ENCODE assay signal across 1 cellular context in the genomic region with DNA sequence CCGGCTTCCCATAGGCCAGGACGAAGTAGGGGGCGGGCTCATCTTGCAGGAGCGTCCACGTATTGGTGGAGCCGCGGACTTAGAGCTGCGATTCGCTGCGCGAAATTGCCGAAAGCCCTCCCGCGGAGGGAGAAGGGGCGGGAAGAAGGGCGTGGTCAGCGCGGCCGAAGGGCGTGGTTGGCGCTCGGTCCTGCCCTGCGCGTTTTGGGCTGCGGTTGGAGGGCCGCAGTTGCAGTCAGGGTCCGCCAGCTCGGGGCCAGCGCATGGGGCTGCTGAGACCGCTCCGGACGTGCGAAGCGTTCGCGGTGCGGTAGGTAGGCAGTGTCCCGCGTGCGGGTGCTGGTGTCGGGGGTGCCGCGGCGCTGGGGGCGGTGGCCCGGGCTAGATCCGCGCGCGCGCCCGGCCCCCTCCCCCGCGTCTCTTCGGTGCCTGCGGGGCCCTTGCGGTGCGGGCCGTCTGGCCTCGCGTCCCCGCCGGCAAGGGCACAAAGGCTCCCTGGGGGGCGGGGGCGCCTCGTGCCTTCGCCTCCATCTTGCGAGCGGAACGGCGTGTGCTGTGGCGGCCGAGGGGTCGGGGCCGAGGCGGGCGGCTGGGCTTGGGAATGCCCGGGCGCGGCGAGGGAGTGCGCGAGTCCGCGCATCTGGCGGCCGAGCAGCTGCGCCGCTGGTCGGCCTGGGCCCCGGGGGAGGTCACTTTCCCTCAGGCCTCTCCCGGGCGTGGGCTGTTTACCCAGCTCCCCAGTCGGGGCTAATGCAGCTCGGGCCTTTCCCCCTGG.
TF ChIP-seq lines count a peak whose summit lies in the region.

A gene with protein sequence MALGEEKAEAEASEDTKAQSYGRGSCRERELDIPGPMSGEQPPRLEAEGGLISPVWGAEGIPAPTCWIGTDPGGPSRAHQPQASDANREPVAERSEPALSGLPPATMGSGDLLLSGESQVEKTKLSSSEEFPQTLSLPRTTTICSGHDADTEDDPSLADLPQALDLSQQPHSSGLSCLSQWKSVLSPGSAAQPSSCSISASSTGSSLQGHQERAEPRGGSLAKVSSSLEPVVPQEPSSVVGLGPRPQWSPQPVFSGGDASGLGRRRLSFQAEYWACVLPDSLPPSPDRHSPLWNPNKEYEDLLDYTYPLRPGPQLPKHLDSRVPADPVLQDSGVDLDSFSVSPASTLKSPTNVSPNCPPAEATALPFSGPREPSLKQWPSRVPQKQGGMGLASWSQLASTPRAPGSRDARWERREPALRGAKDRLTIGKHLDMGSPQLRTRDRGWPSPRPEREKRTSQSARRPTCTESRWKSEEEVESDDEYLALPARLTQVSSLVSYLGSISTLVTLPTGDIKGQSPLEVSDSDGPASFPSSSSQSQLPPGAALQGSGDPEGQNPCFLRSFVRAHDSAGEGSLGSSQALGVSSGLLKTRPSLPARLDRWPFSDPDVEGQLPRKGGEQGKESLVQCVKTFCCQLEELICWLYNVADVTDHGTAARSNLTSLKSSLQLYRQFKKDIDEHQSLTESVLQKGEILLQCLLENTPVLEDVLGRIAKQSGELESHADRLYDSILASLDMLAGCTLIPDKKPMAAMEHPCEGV (plus strand): TSS at position 202 of the 775 bp plus-strand sequence. CDS start 13,029 bp downstream, outside the sequence.

TF ChIP-seq in GM12878, 131 proteins besides CTCF, POLR2A, EP300 and RAD21 (continued from another document and continues in another):
- TF ChIP-seq, protein P1, sequence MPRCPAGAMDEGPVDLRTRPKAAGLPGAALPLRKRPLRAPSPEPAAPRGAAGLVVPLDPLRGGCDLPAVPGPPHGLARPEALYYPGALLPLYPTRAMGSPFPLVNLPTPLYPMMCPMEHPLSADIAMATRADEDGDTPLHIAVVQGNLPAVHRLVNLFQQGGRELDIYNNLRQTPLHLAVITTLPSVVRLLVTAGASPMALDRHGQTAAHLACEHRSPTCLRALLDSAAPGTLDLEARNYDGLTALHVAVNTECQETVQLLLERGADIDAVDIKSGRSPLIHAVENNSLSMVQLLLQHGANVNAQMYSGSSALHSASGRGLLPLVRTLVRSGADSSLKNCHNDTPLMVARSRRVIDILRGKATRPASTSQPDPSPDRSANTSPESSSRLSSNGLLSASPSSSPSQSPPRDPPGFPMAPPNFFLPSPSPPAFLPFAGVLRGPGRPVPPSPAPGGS (IDR thresholded peaks at IDR 0.05; ENCODE audit: borderline replicate concordance, insufficient read depth, low read depth, low read length, poor library complexity, severe bottlenecking): no peak
- TF ChIP-seq ZNF217 (IDR thresholded peaks at IDR 0.05) (peak; percentile 74), PML (IDR thresholded peaks at IDR 0.05; ENCODE audit: low read length) (no peak), FOXM1 (IDR thresholded peaks at IDR 0.05; ENCODE audit: low read depth, low read length) (no peak), SMARCA5 (IDR thresholded peaks at IDR 0.05) (peak; percentile 81), EZH2 (IDR thresholded peaks at IDR 0.05; ENCODE audit: borderline replicate concordance, control insufficient read depth, low read depth, low read length) (no peak), BACH1 (IDR thresholded peaks at IDR 0.05; ENCODE audit: borderline replicate concordance) (peak; percentile 87), WRNIP1 (IDR thresholded peaks at IDR 0.05; ENCODE audit: borderline replicate concordance, low read depth, low read length) (no peak), SMAD1 (IDR thresholded peaks at IDR 0.05; ENCODE audit: low read depth, partially characterized antibody) (no peak), ZNF207 (IDR thresholded peaks at IDR 0.05; ENCODE audit: borderline replicate concordance) (0 out of 2 replicates have a peak, but pooled peaks have one; percentile 71), SMC3 (IDR thresholded peaks at IDR 0.05; ENCODE audit: borderline replicate concordance, low read length) (no peak), ASH2L (IDR thresholded peaks at IDR 0.05; ENCODE audit: borderline replicate concordance, low read depth) (no peak), FOS (IDR thresholded peaks at IDR 0.05; ENCODE audit: borderline replicate concordance, extremely low read depth, insufficient read length) (peak; percentile 83), SRF (IDR thresholded peaks at IDR 0.05; ENCODE audit: low read depth in 2 of 2, low read length in 2 of 2) (no peak), NR2C2 (IDR thresholded peaks at IDR 0.05; ENCODE audit: borderline replicate concordance, control insufficient read depth, insufficient read length, low read depth) (no peak), ZNF622 (IDR thresholded peaks at IDR 0.05) (no peak), SREBF2 (IDR thresholded peaks at IDR 0.05; ENCODE audit: low read length) (no peak), RUNX3 (IDR thresholded peaks at IDR 0.05; ENCODE audit: low read length) (peak; percentile 74), CREM (IDR thresholded peaks at IDR 0.05; ENCODE audit: low read depth) (no peak), RAD51 (IDR thresholded peaks at IDR 0.05) (no peak), TBL1XR1 (IDR thresholded peaks at IDR 0.05; ENCODE audit: low read depth, low read length) (no peak), SREBF1 (IDR thresholded peaks at IDR 0.05; ENCODE audit: low read length) (no peak), CEBPB (IDR thresholded peaks at IDR 0.05; ENCODE audit: borderline replicate concordance in 1 of 2, low read depth in 2 of 2, low read length in 2 of 2) (no peak), NFXL1 (IDR thresholded peaks at IDR 0.05; ENCODE audit: borderline replicate concordance) (no peak; the same call in 1 of the 2 replicates), ZZZ3 (IDR thresholded peaks at IDR 0.05; ENCODE audit: control insufficient read depth, insufficient read length, low read depth) (no peak), NFYA (IDR thresholded peaks at IDR 0.05; ENCODE audit: borderline replicate concordance, low read depth, low read length) (no peak; the same call in 1 of the 2 replicates), ZNF24 (IDR thresholded peaks at IDR 0.05) (no peak), KAT2A (conservative IDR thresholded peaks at IDR 0.05; ENCODE audit: control insufficient read depth, low read depth, low read length) (no peak), RCOR1 (conservative IDR thresholded peaks at IDR 0.05; ENCODE audit: low read depth, low read length) (no peak), MYB (IDR thresholded peaks at IDR 0.05; ENCODE audit: borderline replicate concordance, low read depth, low read length) (no peak), MTA2 (IDR thresholded peaks at IDR 0.05; ENCODE audit: low read depth) (no peak), RB1 (IDR thresholded peaks at IDR 0.05; ENCODE audit: borderline replicate concordance) (peak; percentile 72; the same call in 1 of the 2 replicates), JUNB (IDR thresholded peaks at IDR 0.05) (no peak), POLR2AphosphoS5 (IDR thresholded peaks at IDR 0.05; ENCODE audit: low read length) (peak; percentile 65), POLR2AphosphoS2 (IDR thresholded peaks at IDR 0.05; ENCODE audit: low read depth, low read length) (peak; percentile 44; the same call in 1 of the 2 replicates), BCL11A (IDR thresholded peaks at IDR 0.05; ENCODE audit: low read depth, low read length) (no peak), STAT1 (conservative IDR thresholded peaks at IDR 0.05) (no peak), ATF7 (IDR thresholded peaks at IDR 0.05; ENCODE audit: low read depth) (no peak)
- TF ChIP-seq, protein P2, sequence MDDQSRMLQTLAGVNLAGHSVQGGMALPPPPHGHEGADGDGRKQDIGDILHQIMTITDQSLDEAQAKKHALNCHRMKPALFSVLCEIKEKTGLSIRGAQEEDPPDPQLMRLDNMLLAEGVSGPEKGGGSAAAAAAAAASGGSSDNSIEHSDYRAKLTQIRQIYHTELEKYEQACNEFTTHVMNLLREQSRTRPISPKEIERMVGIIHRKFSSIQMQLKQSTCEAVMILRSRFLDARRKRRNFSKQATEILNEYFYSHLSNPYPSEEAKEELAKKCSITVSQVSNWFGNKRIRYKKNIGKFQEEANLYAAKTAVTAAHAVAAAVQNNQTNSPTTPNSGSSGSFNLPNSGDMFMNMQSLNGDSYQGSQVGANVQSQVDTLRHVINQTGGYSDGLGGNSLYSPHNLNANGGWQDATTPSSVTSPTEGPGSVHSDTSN (IDR thresholded peaks at IDR 0.05; ENCODE audit: insufficient replicate concordance, low read depth, low read length): no peak
- TF ChIP-seq, protein P3, sequence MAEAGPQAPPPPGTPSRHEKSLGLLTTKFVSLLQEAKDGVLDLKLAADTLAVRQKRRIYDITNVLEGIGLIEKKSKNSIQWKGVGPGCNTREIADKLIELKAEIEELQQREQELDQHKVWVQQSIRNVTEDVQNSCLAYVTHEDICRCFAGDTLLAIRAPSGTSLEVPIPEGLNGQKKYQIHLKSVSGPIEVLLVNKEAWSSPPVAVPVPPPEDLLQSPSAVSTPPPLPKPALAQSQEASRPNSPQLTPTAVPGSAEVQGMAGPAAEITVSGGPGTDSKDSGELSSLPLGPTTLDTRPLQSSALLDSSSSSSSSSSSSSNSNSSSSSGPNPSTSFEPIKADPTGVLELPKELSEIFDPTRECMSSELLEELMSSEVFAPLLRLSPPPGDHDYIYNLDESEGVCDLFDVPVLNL (IDR thresholded peaks at IDR 0.05; ENCODE audit: low read depth, low read length): no peak; the same call in 1 of the 2 replicates
- TF ChIP-seq, protein P4, sequence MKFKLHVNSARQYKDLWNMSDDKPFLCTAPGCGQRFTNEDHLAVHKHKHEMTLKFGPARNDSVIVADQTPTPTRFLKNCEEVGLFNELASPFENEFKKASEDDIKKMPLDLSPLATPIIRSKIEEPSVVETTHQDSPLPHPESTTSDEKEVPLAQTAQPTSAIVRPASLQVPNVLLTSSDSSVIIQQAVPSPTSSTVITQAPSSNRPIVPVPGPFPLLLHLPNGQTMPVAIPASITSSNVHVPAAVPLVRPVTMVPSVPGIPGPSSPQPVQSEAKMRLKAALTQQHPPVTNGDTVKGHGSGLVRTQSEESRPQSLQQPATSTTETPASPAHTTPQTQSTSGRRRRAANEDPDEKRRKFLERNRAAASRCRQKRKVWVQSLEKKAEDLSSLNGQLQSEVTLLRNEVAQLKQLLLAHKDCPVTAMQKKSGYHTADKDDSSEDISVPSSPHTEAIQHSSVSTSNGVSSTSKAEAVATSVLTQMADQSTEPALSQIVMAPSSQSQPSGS (IDR thresholded peaks at IDR 0.05; ENCODE audit: low read length): no peak
- TF ChIP-seq, protein P5, sequence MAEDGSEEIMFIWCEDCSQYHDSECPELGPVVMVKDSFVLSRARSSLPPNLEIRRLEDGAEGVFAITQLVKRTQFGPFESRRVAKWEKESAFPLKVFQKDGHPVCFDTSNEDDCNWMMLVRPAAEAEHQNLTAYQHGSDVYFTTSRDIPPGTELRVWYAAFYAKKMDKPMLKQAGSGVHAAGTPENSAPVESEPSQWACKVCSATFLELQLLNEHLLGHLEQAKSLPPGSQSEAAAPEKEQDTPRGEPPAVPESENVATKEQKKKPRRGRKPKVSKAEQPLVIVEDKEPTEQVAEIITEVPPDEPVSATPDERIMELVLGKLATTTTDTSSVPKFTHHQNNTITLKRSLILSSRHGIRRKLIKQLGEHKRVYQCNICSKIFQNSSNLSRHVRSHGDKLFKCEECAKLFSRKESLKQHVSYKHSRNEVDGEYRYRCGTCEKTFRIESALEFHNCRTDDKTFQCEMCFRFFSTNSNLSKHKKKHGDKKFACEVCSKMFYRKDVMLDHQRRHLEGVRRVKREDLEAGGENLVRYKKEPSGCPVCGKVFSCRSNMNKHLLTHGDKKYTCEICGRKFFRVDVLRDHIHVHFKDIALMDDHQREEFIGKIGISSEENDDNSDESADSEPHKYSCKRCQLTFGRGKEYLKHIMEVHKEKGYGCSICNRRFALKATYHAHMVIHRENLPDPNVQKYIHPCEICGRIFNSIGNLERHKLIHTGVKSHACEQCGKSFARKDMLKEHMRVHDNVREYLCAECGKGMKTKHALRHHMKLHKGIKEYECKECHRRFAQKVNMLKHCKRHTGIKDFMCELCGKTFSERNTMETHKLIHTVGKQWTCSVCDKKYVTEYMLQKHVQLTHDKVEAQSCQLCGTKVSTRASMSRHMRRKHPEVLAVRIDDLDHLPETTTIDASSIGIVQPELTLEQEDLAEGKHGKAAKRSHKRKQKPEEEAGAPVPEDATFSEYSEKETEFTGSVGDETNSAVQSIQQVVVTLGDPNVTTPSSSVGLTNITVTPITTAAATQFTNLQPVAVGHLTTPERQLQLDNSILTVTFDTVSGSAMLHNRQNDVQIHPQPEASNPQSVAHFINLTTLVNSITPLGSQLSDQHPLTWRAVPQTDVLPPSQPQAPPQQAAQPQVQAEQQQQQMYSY (CRISPR knock-in tag; IDR thresholded peaks at IDR 0.05): no peak
- TF ChIP-seq, protein P6, sequence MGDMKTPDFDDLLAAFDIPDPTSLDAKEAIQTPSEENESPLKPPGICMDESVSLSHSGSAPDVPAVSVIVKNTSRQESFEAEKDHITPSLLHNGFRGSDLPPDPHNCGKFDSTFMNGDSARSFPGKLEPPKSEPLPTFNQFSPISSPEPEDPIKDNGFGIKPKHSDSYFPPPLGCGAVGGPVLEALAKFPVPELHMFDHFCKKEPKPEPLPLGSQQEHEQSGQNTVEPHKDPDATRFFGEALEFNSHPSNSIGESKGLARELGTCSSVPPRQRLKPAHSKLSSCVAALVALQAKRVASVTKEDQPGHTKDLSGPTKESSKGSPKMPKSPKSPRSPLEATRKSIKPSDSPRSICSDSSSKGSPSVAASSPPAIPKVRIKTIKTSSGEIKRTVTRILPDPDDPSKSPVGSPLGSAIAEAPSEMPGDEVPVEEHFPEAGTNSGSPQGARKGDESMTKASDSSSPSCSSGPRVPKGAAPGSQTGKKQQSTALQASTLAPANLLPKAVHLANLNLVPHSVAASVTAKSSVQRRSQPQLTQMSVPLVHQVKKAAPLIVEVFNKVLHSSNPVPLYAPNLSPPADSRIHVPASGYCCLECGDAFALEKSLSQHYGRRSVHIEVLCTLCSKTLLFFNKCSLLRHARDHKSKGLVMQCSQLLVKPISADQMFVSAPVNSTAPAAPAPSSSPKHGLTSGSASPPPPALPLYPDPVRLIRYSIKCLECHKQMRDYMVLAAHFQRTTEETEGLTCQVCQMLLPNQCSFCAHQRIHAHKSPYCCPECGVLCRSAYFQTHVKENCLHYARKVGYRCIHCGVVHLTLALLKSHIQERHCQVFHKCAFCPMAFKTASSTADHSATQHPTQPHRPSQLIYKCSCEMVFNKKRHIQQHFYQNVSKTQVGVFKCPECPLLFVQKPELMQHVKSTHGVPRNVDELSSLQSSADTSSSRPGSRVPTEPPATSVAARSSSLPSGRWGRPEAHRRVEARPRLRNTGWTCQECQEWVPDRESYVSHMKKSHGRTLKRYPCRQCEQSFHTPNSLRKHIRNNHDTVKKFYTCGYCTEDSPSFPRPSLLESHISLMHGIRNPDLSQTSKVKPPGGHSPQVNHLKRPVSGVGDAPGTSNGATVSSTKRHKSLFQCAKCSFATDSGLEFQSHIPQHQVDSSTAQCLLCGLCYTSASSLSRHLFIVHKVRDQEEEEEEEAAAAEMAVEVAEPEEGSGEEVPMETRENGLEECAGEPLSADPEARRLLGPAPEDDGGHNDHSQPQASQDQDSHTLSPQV (IDR thresholded peaks at IDR 0.05): 0 out of 2 replicates have a peak, but pooled peaks have one; percentile 53
- TF ChIP-seq, protein P7, sequence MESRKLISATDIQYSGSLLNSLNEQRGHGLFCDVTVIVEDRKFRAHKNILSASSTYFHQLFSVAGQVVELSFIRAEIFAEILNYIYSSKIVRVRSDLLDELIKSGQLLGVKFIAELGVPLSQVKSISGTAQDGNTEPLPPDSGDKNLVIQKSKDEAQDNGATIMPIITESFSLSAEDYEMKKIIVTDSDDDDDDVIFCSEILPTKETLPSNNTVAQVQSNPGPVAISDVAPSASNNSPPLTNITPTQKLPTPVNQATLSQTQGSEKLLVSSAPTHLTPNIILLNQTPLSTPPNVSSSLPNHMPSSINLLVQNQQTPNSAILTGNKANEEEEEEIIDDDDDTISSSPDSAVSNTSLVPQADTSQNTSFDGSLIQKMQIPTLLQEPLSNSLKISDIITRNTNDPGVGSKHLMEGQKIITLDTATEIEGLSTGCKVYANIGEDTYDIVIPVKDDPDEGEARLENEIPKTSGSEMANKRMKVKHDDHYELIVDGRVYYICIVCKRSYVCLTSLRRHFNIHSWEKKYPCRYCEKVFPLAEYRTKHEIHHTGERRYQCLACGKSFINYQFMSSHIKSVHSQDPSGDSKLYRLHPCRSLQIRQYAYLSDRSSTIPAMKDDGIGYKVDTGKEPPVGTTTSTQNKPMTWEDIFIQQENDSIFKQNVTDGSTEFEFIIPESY (IDR thresholded peaks at IDR 0.05): no peak
